Comparison of ENCODE assay signal across 21 cellular contexts in the genomic region with DNA sequence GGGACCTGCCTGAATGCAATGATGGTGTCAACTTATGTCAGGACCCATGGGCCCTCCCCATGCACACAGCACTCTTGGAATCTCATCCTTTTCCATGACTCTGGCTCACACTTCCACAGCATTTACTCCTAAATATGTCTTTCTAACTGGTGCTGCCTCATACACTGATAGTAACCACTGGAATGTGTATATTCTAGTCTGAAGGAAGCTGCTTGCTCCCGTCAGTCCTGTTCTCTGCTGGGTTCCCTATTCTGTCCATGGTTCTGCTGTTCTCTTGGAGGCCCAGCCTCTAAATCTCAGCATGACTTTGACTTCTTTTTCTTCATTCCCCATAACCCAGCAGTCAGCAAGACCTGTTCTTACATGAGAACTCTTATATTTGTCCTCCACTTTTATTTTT.
DNase-seq lines count a peak whose midpoint lies in the region; ATAC-seq and TF ChIP-seq lines count a peak whose summit lies in the region.
"Had no signal": no experiment of that assay in that cellular context is flagged by ENCODE, and none has a peak within 500 bp of the region (broad histone marks: within the 10 kb centered on the region; RNA-seq: fewer than 3 reads in every experiment).

No MANE protein-coding gene starts in this region.

- H3K36me3 Mint-ChIP-seq in endodermal cell (ENCODE audit: low read depth) (no peaks in the 10 kb centered on the region), mesothelial cell of epicardium (no peaks in the 10 kb centered on the region)
- H3K36me3 Mint-ChIP-seq in CD4-positive, alpha-beta T cell (ENCODE audit: low read depth): no peaks in the 10 kb centered on the region

- 92 to 100% methylated on average over 1 of the region's 1 CpG for WGBS in endodermal cell (ENCODE audit: insufficient coverage in 1 of 2, insufficient read length in 1 of 2), 2 experiments
- 92 to 96% (median 93%) methylated on average over 1 of the region's 1 CpG for WGBS in heart left ventricle, 4 donors

- H3K4me3 Mint-ChIP-seq in endodermal cell (no peak overlapping the region), mesothelial cell of epicardium (no peak overlapping the region)
- no peak overlapping the region for H3K4me3 Mint-ChIP-seq in CD4-positive, alpha-beta T cell
- H3K4me3 Mint-ChIP-seq: central memory CD8-positive, alpha-beta T cell; T-helper 17 cell had no signal

- no peak for ATAC-seq in HG03045 (IDR thresholded peaks at IDR 0.05; ENCODE audit: unreplicated experiment)
- no peak for ATAC-seq in heart left ventricle
- no peak for ATAC-seq in CD4-positive, alpha-beta T cell (ENCODE audit: poor library complexity)
- ATAC-seq in GM21825 (IDR thresholded peaks at IDR 0.05; ENCODE audit: unreplicated experiment): no peak
- ATAC-seq: T-helper 17 cell had no signal

- H3K27ac Mint-ChIP-seq in endodermal cell (no peak overlapping the region), mesothelial cell of epicardium (peak overlapping the region; percentile 68)
- no peak overlapping the region for H3K27ac Mint-ChIP-seq in CD4-positive, alpha-beta T cell
- H3K27ac Mint-ChIP-seq: T-helper 17 cell had no signal

- intact Hi-C loops in heart left ventricle (cut with DNase I): no loop called here
- intact Hi-C loops in CD4-positive, alpha-beta T cell (cut with DNase I, micrococcal nuclease): no loop called here

- TF ChIP-seq CTCF in endodermal cell (conservative IDR thresholded peaks at IDR 0.05) (no peak), mesothelial cell of epicardium (IDR thresholded peaks at IDR 0.05; ENCODE audit: unreplicated experiment) (no peak), heart left ventricle (IDR thresholded peaks at IDR 0.05) (no peak)
- TF ChIP-seq CTCF in CD4-positive, alpha-beta T cell (IDR thresholded peaks at IDR 0.05): no peak

- H3K27ac ChIP-seq in endodermal cell (ENCODE audit: low read depth, low read length) (no peak overlapping the region), heart left ventricle (no peak overlapping the region)
- no peak overlapping the region for H3K27ac ChIP-seq in CD4-positive, alpha-beta T cell (ENCODE audit: low read depth, low read length)
- H3K27ac ChIP-seq: BLaER1, SJCRH30 had no signal

- no peak overlapping the region for H3K9ac ChIP-seq in endodermal cell (ENCODE audit: extremely low read depth, low read length, poor library complexity, severe bottlenecking)
- H3K9ac ChIP-seq: BLaER1 had no signal

- H3K4me3 ChIP-seq in endodermal cell (ENCODE audit: low read length) (no peak overlapping the region), heart left ventricle (no peak overlapping the region)
- H3K4me3 ChIP-seq: BLaER1, SJCRH30 had no signal

- H3K36me3 ChIP-seq in endodermal cell (ENCODE audit: control insufficient read depth, insufficient read depth, low read length): no peaks in the 10 kb centered on the region
- no peaks in the 10 kb centered on the region for H3K36me3 ChIP-seq in heart left ventricle
- H3K36me3 ChIP-seq: BLaER1, SJCRH30 had no signal

- H3K4me1 Mint-ChIP-seq in endodermal cell (no peaks in the 10 kb centered on the region), mesothelial cell of epicardium (peaks cover 33% of the 10 kb centered on the region)
- no peaks in the 10 kb centered on the region for H3K4me1 Mint-ChIP-seq in CD4-positive, alpha-beta T cell (ENCODE audit: low read depth)
- H3K4me1 Mint-ChIP-seq: central memory CD8-positive, alpha-beta T cell; T-helper 17 cell had no signal

- POLR2A ChIA-PET in CD4-positive, alpha-beta T cell (lab: Charles Lee): no interaction called here

- DNase-seq in A172 (ENCODE audit: low spot score) (peak; percentile 13), NCI-H226 (peak; percentile 69), endodermal cell (peak; percentile 22), mesothelial cell of epicardium (ENCODE audit: low spot score in 2 of 2, unreplicated experiment in 2 of 2) (no peak), heart left ventricle (no peak)
- DNase-seq in CD4-positive, alpha-beta T cell: no peak
- DNase-seq: 8988T; activated CD4-positive, alpha-beta T cell treated with anti-CD3 and anti-CD28 coated beads, Interleukin-2, amount 50 U/mL, for 4 hours; activated CD8-positive, alpha-beta memory T cell treated with anti-CD3 and anti-CD28 coated beads, Interleukin-2, amount 50 U/mL, for 48 hours; activated effector memory CD4-positive, alpha-beta T cell treated with anti-CD3 and anti-CD28 coated beads, Interleukin-2, amount 50 U/mL, for 16 hours; effector CD8-positive, alpha-beta T cell; MM.1S; NCI-H1436 treated with DMSO at 0.1 percent for 48 hours; occipital lobe; SJCRH30; stimulated activated CD4-positive, alpha-beta T cell treated with anti-CD3 and anti-CD28 coated beads, Interleukin-12 subunit alpha, Interleukin-12 subunit beta, amount 100 ng/mL, for 4 hours; T-helper 17 cell had no signal

- no peak for TF ChIP-seq POLR2A in heart left ventricle (IDR thresholded peaks at IDR 0.05)

- H3K4me1 ChIP-seq in endodermal cell (ENCODE audit: control insufficient read depth, insufficient read depth, low read length): no peaks in the 10 kb centered on the region
- peaks cover 0 to 3% (median 0%) of the 10 kb centered on the region in 12 donors for H3K4me1 ChIP-seq in heart left ventricle
- H3K4me1 ChIP-seq: BLaER1, SJCRH30 had no signal

- H3K27me3 ChIP-seq in endodermal cell (ENCODE audit: control insufficient read depth, insufficient read depth, low read length, poor library complexity, severe bottlenecking): no peaks in the 10 kb centered on the region
- no peaks in the 10 kb centered on the region for H3K27me3 ChIP-seq in heart left ventricle
- no peaks in the 10 kb centered on the region for H3K27me3 ChIP-seq in CD4-positive, alpha-beta T cell (ENCODE audit: control insufficient read depth, insufficient read depth, low read length)
- H3K27me3 ChIP-seq: BLaER1, SJCRH30 had no signal

- CTCF ChIA-PET in CD4-positive, alpha-beta T cell (lab: Charles Lee): no interaction called here

- H3K9me3 ChIP-seq in endodermal cell (ENCODE audit: control insufficient read depth, low read length) (no peaks in the 10 kb centered on the region), heart left ventricle (peaks cover 0 to 4% (median 0%) of the 10 kb centered on the region in 12 donors)
- no peaks in the 10 kb centered on the region for H3K9me3 ChIP-seq in CD4-positive, alpha-beta T cell (ENCODE audit: control insufficient read depth, low read length)
- H3K9me3 ChIP-seq: BLaER1, SJCRH30 had no signal

- H3K9me3 Mint-ChIP-seq in endodermal cell (no peaks in the 10 kb centered on the region), mesothelial cell of epicardium (peaks cover 12% of the 10 kb centered on the region)
- peaks cover 4% of the 10 kb centered on the region for H3K9me3 Mint-ChIP-seq in CD4-positive, alpha-beta T cell

- H3K27me3 Mint-ChIP-seq in endodermal cell (ENCODE audit: insufficient read depth) (peaks cover 2% of the 10 kb centered on the region), mesothelial cell of epicardium (ENCODE audit: low read depth) (no peaks in the 10 kb centered on the region)
- no peaks in the 10 kb centered on the region for H3K27me3 Mint-ChIP-seq in CD4-positive, alpha-beta T cell
- H3K27me3 Mint-ChIP-seq: central memory CD8-positive, alpha-beta T cell; T-helper 17 cell had no signal

Comparison
In these comparisons a context has a peak if more than half of its experiments do, and no peak if none do; other contexts are left out.
1. DNase-seq: peak in A172 (single experiment), NCI-H226 (single experiment) and endodermal cell (single experiment); none in mesothelial cell of epicardium (0 of 2), heart left ventricle (0 of 5) and CD4-positive, alpha-beta T cell (0 of 10).